Comparison of ENCODE assay signal across 7 cellular contexts in the genomic region with DNA sequence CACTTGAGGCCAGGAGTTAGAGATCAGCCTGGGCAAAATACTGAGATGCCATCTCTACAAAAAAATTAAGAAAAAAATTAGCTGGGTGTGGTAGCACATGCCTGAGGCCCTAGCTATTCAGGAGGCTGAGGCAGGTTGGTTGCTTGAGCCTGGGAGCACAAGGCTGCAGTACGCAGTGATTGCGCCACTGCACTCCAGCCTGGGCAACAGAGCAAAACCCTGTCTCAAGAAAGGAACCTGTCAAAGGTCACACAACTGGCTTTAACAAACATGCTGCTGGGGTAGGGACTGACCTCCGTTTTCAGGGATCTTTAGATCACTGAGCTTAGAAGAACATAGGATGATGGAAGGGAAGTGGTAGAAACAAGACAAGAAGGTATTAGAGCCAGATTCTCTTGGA.
"Had no signal": no experiment of that assay in that cellular context is flagged by ENCODE, and none has a peak within 500 bp of the region (broad histone marks: within the 10 kb centered on the region; RNA-seq: fewer than 3 reads in every experiment).

No MANE protein-coding gene starts in this region.

- ATAC-seq: GM23338, HCT116 had no signal

- H3K4me3 ChIP-seq: GM23338, HAP-1 had no signal

- DNase-seq: H7, HFFc6, KBM-7 had no signal

- H3K4me2 ChIP-seq: GM23338 had no signal

- FAIRE-seq: HTR-8/SVneo had no signal

- H3K36me3 ChIP-seq: HAP-1 had no signal

- H2AFZ ChIP-seq: GM23338 had no signal

- H3K9me3 ChIP-seq: HAP-1 had no signal
